Comparison of ENCODE assay signal across 14 cellular contexts in genomic region chr2:64283015-64283570, GRCh38.
DNase-seq lines count a peak whose midpoint lies in the region; ATAC-seq and TF ChIP-seq lines count a peak whose summit lies in the region.
"Had no signal": no experiment of that assay in that cellular context is flagged by ENCODE, and none has a peak within 500 bp of the region (broad histone marks: within the 10 kb centered on the region; RNA-seq: fewer than 3 reads in every experiment).

No MANE protein-coding gene starts in this region.

- no peaks in the 10 kb centered on the region for H3K36me3 ChIP-seq in muscle layer of duodenum (ENCODE audit: control insufficient read depth in 1 of 2, insufficient read depth in 2 of 2, low read length in 2 of 2)
- no peaks in the 10 kb centered on the region for H3K36me3 ChIP-seq in BE2C
- H3K36me3 ChIP-seq: tibial artery had no signal

- H3K27ac ChIP-seq in muscle layer of duodenum (ENCODE audit: low read length): peak overlapping the region; percentile 50

- no peak for DNase-seq in OCI-M2 (lab: John Stamatoyannopoulos, UW; ENCODE audit: unreplicated experiment)
- no peak for DNase-seq in NCI-H226
- no peak for DNase-seq in AG08395 (ENCODE audit: low spot score)
- no peak for DNase-seq in BE2C
- DNase-seq: activated naive CD8-positive, alpha-beta T cell treated with anti-CD3 and anti-CD28 coated beads, Interleukin-2, amount 50 U/mL, for 24 hours; Caco-2; hippocampal formation; NCI-H146; stimulated activated CD4-positive, alpha-beta T cell treated with anti-CD3 and anti-CD28 coated beads, Interleukin-1b, Interleukin-23, amount 100 ng/mL, for 48 hours; tibial artery had no signal

- ATAC-seq in GM21515 (IDR thresholded peaks at IDR 0.05; ENCODE audit: unreplicated experiment) (peak; percentile 38), HG03432 (IDR thresholded peaks at IDR 0.05; ENCODE audit: unreplicated experiment) (peak; percentile 25)

- H3K4me3 ChIP-seq in GM08714 (ENCODE audit: low read length) (peak overlapping the region; percentile 25; the same call in 1 of the 2 replicates), muscle layer of duodenum (ENCODE audit: low read depth in 1 of 2, low read length in 2 of 2) (peak overlapping the region; percentile 15 to 45), BE2C (ENCODE audit: low read depth, low read length) (no peak overlapping the region)
- H3K4me3 ChIP-seq: tibial artery had no signal

- H3K9me3 ChIP-seq in muscle layer of duodenum (ENCODE audit: control insufficient read depth in 1 of 2, low read length in 2 of 2): no peaks in the 10 kb centered on the region
- H3K9me3 ChIP-seq in BE2C: no peaks in the 10 kb centered on the region
- H3K9me3 ChIP-seq: Caco-2, tibial artery had no signal

- TF ChIP-seq CTCF in BE2C (IDR thresholded peaks at IDR 0.05; ENCODE audit: low read depth, low read length): no peak

- H3K27me3 ChIP-seq in muscle layer of duodenum (ENCODE audit: low read depth, low read length): no peaks in the 10 kb centered on the region
- H3K27me3 ChIP-seq in BE2C: no peaks in the 10 kb centered on the region
- H3K27me3 ChIP-seq: tibial artery had no signal

- H3K4me1 ChIP-seq in muscle layer of duodenum (ENCODE audit: control insufficient read depth in 1 of 2, insufficient read depth in 2 of 2, low read length in 2 of 2) (peaks cover 10 to 19% of the 10 kb centered on the region in 2 donors), BE2C (no peaks in the 10 kb centered on the region)
- H3K4me1 ChIP-seq: Caco-2 had no signal
